Comparison of ENCODE assay signal across 1 cellular context in genomic region chr17:38617074-38617860, GRCh38.
TF ChIP-seq lines count a peak whose summit lies in the region.

No MANE protein-coding gene starts in this region.

TF ChIP-seq in HepG2, 621 proteins besides CTCF, POLR2A, EP300 and RAD21 (continued from another document and continues in another):
- no peak for TF ChIP-seq LRRFIP1 (CRISPR knock-in tag; conservative IDR thresholded peaks at IDR 0.05)
- no peak for TF ChIP-seq GMEB1 (CRISPR knock-in tag; IDR thresholded peaks at IDR 0.05; ENCODE audit: borderline replicate concordance)
- no peak for TF ChIP-seq ZNF766 (CRISPR knock-in tag; IDR thresholded peaks at IDR 0.05; ENCODE audit: borderline replicate concordance)
- peak; percentile 59; the same call in 1 of the 2 replicates for TF ChIP-seq NR0B2 (CRISPR knock-in tag; IDR thresholded peaks at IDR 0.05)
- no peak for TF ChIP-seq ZFP36L1 (CRISPR knock-in tag; IDR thresholded peaks at IDR 0.05)
- TF ChIP-seq CENPT (CRISPR knock-in tag; IDR thresholded peaks at IDR 0.05; ENCODE audit: low read depth) = no peak
- no peak for TF ChIP-seq MTERF4 (CRISPR knock-in tag; IDR thresholded peaks at IDR 0.05)
- no peak for TF ChIP-seq ZNF296 (CRISPR knock-in tag; conservative IDR thresholded peaks at IDR 0.05)
- TF ChIP-seq RERE (CRISPR knock-in tag; IDR thresholded peaks at IDR 0.05; ENCODE audit: low read depth) = no peak
- TF ChIP-seq NFRKB (IDR thresholded peaks at IDR 0.05) = no peak
- no peak for TF ChIP-seq XBP1 (CRISPR knock-in tag; IDR thresholded peaks at IDR 0.05)
- TF ChIP-seq BRCA1 (CRISPR knock-in tag; IDR thresholded peaks at IDR 0.05) = no peak
- no peak for TF ChIP-seq ZNF672 (CRISPR knock-in tag; IDR thresholded peaks at IDR 0.05)
- no peak for TF ChIP-seq JUND (CRISPR knock-in tag; IDR thresholded peaks at IDR 0.05)
- 0 out of 4 replicates have a peak, but pooled peaks of 1 of the 2 experiments have one; percentile 7 for TF ChIP-seq HMGXB4 (CRISPR knock-in tag; IDR thresholded peaks at IDR 0.05; ENCODE audit: borderline replicate concordance in 1 of 2, low read depth in 1 of 2)
- no peak for TF ChIP-seq DMTF1 (CRISPR knock-in tag; IDR thresholded peaks at IDR 0.05)
- no peak for TF ChIP-seq ZBTB40 (IDR thresholded peaks at IDR 0.05)
- TF ChIP-seq ZBTB40 (CRISPR knock-in tag; IDR thresholded peaks at IDR 0.05) = 0 out of 2 replicates have a peak, but pooled peaks have one; percentile 40
- no peak for TF ChIP-seq ZNF550 (CRISPR knock-in tag; IDR thresholded peaks at IDR 0.05; ENCODE audit: borderline replicate concordance)
- TF ChIP-seq HIVEP1 (CRISPR knock-in tag; IDR thresholded peaks at IDR 0.05) = no peak
- no peak for TF ChIP-seq ZFP82 (CRISPR knock-in tag; IDR thresholded peaks at IDR 0.05; ENCODE audit: borderline replicate concordance)
- TF ChIP-seq ZNF572 (CRISPR knock-in tag; IDR thresholded peaks at IDR 0.05) = no peak
- TF ChIP-seq MAF1 (CRISPR knock-in tag; IDR thresholded peaks at IDR 0.05; ENCODE audit: borderline replicate concordance) = no peak
- TF ChIP-seq SMAD1 (CRISPR knock-in tag; IDR thresholded peaks at IDR 0.05; ENCODE audit: borderline replicate concordance, low read depth) = no peak
- no peak for TF ChIP-seq ZNF264 (CRISPR knock-in tag; IDR thresholded peaks at IDR 0.05)
- no peak for TF ChIP-seq TOPORS (CRISPR knock-in tag; IDR thresholded peaks at IDR 0.05)
- TF ChIP-seq ZNF282 (IDR thresholded peaks at IDR 0.05; ENCODE audit: partially characterized antibody) = no peak
- TF ChIP-seq PLRG1 (conservative IDR thresholded peaks at IDR 0.05) = no peak
